In the genomic region with DNA sequence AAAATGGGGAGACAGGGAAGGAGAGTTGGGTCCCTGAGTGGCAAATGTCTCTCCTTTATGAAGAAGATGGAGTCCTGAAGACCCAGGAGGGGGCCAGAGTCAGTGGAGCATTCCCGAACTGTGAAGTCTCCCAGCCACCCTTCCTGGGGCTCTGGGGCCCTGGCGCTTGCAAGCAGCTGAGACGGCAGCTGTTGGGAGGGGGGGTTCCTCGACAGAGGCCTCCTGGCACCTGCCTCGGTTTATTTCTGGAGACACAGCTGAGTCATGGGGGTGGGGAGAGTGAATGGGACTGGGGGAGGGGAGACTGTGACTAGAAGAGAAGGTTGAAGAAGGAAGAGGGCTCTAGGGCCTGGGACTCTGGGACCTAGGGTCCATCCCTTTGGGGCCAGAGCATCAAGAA, we compare ENCODE assay signal across 10 cellular contexts. TPM values are rescaled to one million over a fixed set of nuclear protein-coding genes. Genes with fewer than 3 reads are reported as not detected.
A peak's percentile ranks its signal among the peaks of the same experiment; 100 is the strongest.
DNase-seq lines count a peak whose midpoint lies in the region; ATAC-seq, FAIRE-seq and TF ChIP-seq lines count a peak whose summit lies in the region.
"Had no signal": no experiment of that assay in that cellular context is flagged by ENCODE, and none has a peak within 500 bp of the region (broad histone marks: within the 10 kb centered on the region; RNA-seq: fewer than 3 reads in every experiment).

No MANE protein-coding gene starts in this region.

- H3K9me3 ChIP-seq in skeletal muscle tissue (ENCODE audit: control insufficient read depth in 3 of 3, low read length in 3 of 3) (no peaks in the 10 kb centered on the region), PC-9 (ENCODE audit: insufficient read depth, low read depth) (no peaks in the 10 kb centered on the region)

- no peak overlapping the region for H2AFZ ChIP-seq in GM23338
- no peak overlapping the region for H2AFZ ChIP-seq in PC-9

- H3K9ac ChIP-seq in skeletal muscle tissue (ENCODE audit: low read depth in 1 of 3, low read length in 3 of 3): peak overlapping the region; percentile 13 to 77 (median 76)

- no peak for DNase-seq in GM23338 (ENCODE audit: low spot score)
- DNase-seq in SHP77 (lab: John Stamatoyannopoulos, UW): peak; percentile 92 to 93
- DNase-seq in cardiac septum (ENCODE audit: low spot score): peak; percentile 86
- no peak for DNase-seq in MV-4-11 (lab: John Stamatoyannopoulos, UW)
- DNase-seq in PC-9: no peak
- no peak for DNase-seq in H54 (ENCODE audit: insufficient read length, low spot score)
- DNase-seq: stimulated activated CD4-positive, alpha-beta T cell treated with anti-CD3 and anti-CD28 coated beads, Interleukin-1b, Interleukin-23, amount 100 ng/mL, for 48 hours had no signal

- FAIRE-seq in H54 (lab: Jason Lieb, UNC): no peak
- FAIRE-seq: GM18507 had no signal

- H3K36me3 Mint-ChIP-seq in GM23338 (ENCODE audit: low read depth): peaks cover 2% of the 10 kb centered on the region; the same call in 1 of the 3 replicates

- peaks cover 79% of the 10 kb centered on the region for H3K4me1 Mint-ChIP-seq in GM23338

- H3K27ac Mint-ChIP-seq in GM23338: peak overlapping the region; percentile 35

- BruUV-seq in PC-9 (replicated peaks; lab: Mats Ljungman, UMichigan): no TSS peak

- H3K4me3 Mint-ChIP-seq in GM23338: peak overlapping the region; percentile 19; the same call in 1 of the 3 replicates

- H3K4me3 ChIP-seq in GM23338 (no peak overlapping the region), skeletal muscle tissue (ENCODE audit: low read length in 3 of 3) (peak overlapping the region; percentile 20 to 49 (median 33)), PC-9 (no peak overlapping the region)

- no peaks in the 10 kb centered on the region; the same call in 1 of the 3 replicates for H3K9me3 Mint-ChIP-seq in GM23338

- peaks cover 33% of the 10 kb centered on the region; the same call in 1 of the 2 replicates for H3F3A ChIP-seq in GM23338 (replicated peaks; ENCODE audit: low read depth)
- peaks cover 35% of the 10 kb centered on the region; the same call in 1 of the 2 replicates for H3F3A ChIP-seq in PC-9 (ENCODE audit: insufficient read depth, low read depth)

- TF ChIP-seq POLR2A in H54 (IDR thresholded peaks at IDR 0.05; ENCODE audit: low read depth, low read length): no peak

- POLR2A ChIA-PET in PC-9 (lab: Charles Lee; ENCODE audit: unreplicated experiment): interaction anchor here (0.9 kb wide), 1 partner anchor 40 kb away, joined by 3 read pairs; no protein-coding TSS in a partner anchor

- H3K4me1 ChIP-seq in GM23338 (ENCODE audit: insufficient read depth) (peaks cover 81% of the 10 kb centered on the region), skeletal muscle tissue (ENCODE audit: control insufficient read depth in 3 of 3, insufficient read depth in 3 of 3, low read length in 3 of 3) (peaks cover 86 to 97% (median 93%) of the 10 kb centered on the region in 3 donors), PC-9 (replicated peaks; ENCODE audit: insufficient read depth) (peaks cover 32% of the 10 kb centered on the region)

- no peak for ATAC-seq in GM23338
- ATAC-seq in HG03571 (IDR thresholded peaks at IDR 0.05; ENCODE audit: unreplicated experiment): no peak

- TF ChIP-seq CTCF in GM23338 (conservative IDR thresholded peaks at IDR 0.05; ENCODE audit: low read depth in 2 of 2): no peak
- TF ChIP-seq CTCF in PC-9 (conservative IDR thresholded peaks at IDR 0.05): no peak

- no peaks in the 10 kb centered on the region for H3K36me3 ChIP-seq in GM23338 (ENCODE audit: insufficient read depth)
- no peaks in the 10 kb centered on the region for H3K36me3 ChIP-seq in skeletal muscle tissue (ENCODE audit: control insufficient read depth in 3 of 3, insufficient read depth in 3 of 3, low read length in 3 of 3)
- H3K36me3 ChIP-seq in PC-9 (ENCODE audit: low read depth): peaks cover 12% of the 10 kb centered on the region

- H3K27ac ChIP-seq in GM23338 (ENCODE audit: low read depth): peak overlapping the region; percentile 93
- H3K27ac ChIP-seq in skeletal muscle tissue (ENCODE audit: low read depth, low read length): peak overlapping the region; percentile 99
- no peak overlapping the region for H3K27ac ChIP-seq in PC-9

- H3K27me3 ChIP-seq in GM23338 (ENCODE audit: insufficient read depth): peaks cover 16% of the 10 kb centered on the region
- H3K27me3 ChIP-seq in skeletal muscle tissue (ENCODE audit: control insufficient read depth in 3 of 3, insufficient read depth in 3 of 3, low read length in 3 of 3): no peaks in the 10 kb centered on the region
- no peaks in the 10 kb centered on the region for H3K27me3 ChIP-seq in PC-9 (ENCODE audit: insufficient read depth, low read depth)

- peaks cover 33% of the 10 kb centered on the region for H3K27me3 Mint-ChIP-seq in GM23338 (ENCODE audit: insufficient read depth, low read depth, poor library complexity)

- intact Hi-C loops in cardiac septum (cut with DNase I) (loop anchor here (10.0 kb wide), 1 partner anchor 538 kb away; no protein-coding TSS in a partner anchor), PC-9 (cut with micrococcal nuclease; ENCODE audit: unreplicated experiment) (no loop called here)

- H3K4me2 ChIP-seq in GM23338: peak overlapping the region; percentile 78
- no peak overlapping the region for H3K4me2 ChIP-seq in PC-9

- H3K79me2 ChIP-seq in GM23338 (replicated peaks; ENCODE audit: insufficient read depth) (no peaks in the 10 kb centered on the region), PC-9 (ENCODE audit: low read depth) (peaks cover 27% of the 10 kb centered on the region)

- no peaks in the 10 kb centered on the region for H4K20me1 ChIP-seq in GM23338 (replicated peaks; ENCODE audit: insufficient read depth)
- peaks cover 17% of the 10 kb centered on the region for H4K20me1 ChIP-seq in PC-9 (ENCODE audit: insufficient read depth)

- CTCF ChIA-PET in PC-9 (lab: Charles Lee): interaction anchor here (0.6 kb wide), 2 partner anchors 396 to 473 kb away, joined by 7 to 13 read pairs; no protein-coding TSS in a partner anchor

- H3K9me2 ChIP-seq in GM23338 (ENCODE audit: insufficient read depth) (no peaks in the 10 kb centered on the region), PC-9 (ENCODE audit: insufficient read depth) (no peaks in the 10 kb centered on the region)

RNA-seq across cellular contexts. Expression of a gene that starts 14.0 kb away (rescaled TPM):
- 85.3 and 95.9 TPM in 2 replicates for total RNA-seq in GM23338 (2014; rRNA removed; shearing (Covaris generic))
- polyA plus RNA-seq in GM23338 (2016; fragmentation: Nextera tagmentation; extraction: Ambion mirVana): 25.0 and 27.5 TPM in 2 replicates
- 699 TPM for total RNA-seq in cardiac septum
- 494 TPM for total RNA-seq in skeletal muscle tissue
- total RNA-seq in PC-9 (2021): 6.8 and 7.0 TPM in 2 replicates

RNA-seq across cellular contexts. Expression of a gene that starts 21.3 kb away (rescaled TPM):
- total RNA-seq in GM23338 (2014; rRNA removed; shearing (Covaris generic)): 5.5 and 8.0 TPM in 2 replicates
- 2.3 and 3.6 TPM in 2 replicates for polyA plus RNA-seq in GM23338 (2016; fragmentation: Nextera tagmentation; extraction: Ambion mirVana)
- 0.16 TPM for total RNA-seq in cardiac septum
- under 0.01 TPM for total RNA-seq in skeletal muscle tissue
- total RNA-seq in PC-9 (2021): not detected in 2 replicates

RNA-seq across cellular contexts. Expression of a gene that starts 42.2 kb away (rescaled TPM):
- total RNA-seq in GM23338 (2014; rRNA removed; shearing (Covaris generic)): 35.1 and 45.9 TPM in 2 replicates
- 137 and 138 TPM in 2 replicates for polyA plus RNA-seq in GM23338 (2016; fragmentation: Nextera tagmentation; extraction: Ambion mirVana)
- 3.7 TPM for total RNA-seq in cardiac septum
- 57.4 TPM for total RNA-seq in skeletal muscle tissue
- total RNA-seq in PC-9 (2021): 142 and 286 TPM in 2 replicates

RNA-seq across cellular contexts. Expression of a gene that starts 44.0 kb away (rescaled TPM):
- total RNA-seq in GM23338 (2014; rRNA removed; shearing (Covaris generic)): not detected in 2 replicates
- 0.53 TPM in 1 of 2 replicates, not detected in the other for polyA plus RNA-seq in GM23338 (2016; fragmentation: Nextera tagmentation; extraction: Ambion mirVana)
- 0.43 TPM for total RNA-seq in cardiac septum
- total RNA-seq in skeletal muscle tissue: 0.52 TPM
- 0.58 TPM in 1 of 2 replicates, not detected in the other for total RNA-seq in PC-9 (2021)

Comparison
In these comparisons a context has a peak if more than half of its experiments do, and no peak if none do; other contexts are left out.
1. DNase-seq: peak in SHP77 (2 of 2) and cardiac septum (single experiment); none in GM23338 (single experiment), MV-4-11 (single experiment), PC-9 (0 of 2) and H54 (single experiment).
2. H3K4me3 ChIP-seq: peak in skeletal muscle tissue (3 of 3); none in GM23338 (single experiment) and PC-9 (single experiment).
3. RNA of a gene that starts 14.0 kb away (total RNA-seq): 699 TPM in cardiac septum (single experiment), 494 TPM in skeletal muscle tissue (single experiment) and 85.3 to 95.9 TPM in GM23338; 6.8 to 7.0 TPM in PC-9; every median in the first group is over 10 times any median in the second.